ENCODE assay signal across 14 cellular contexts in the genomic region with DNA sequence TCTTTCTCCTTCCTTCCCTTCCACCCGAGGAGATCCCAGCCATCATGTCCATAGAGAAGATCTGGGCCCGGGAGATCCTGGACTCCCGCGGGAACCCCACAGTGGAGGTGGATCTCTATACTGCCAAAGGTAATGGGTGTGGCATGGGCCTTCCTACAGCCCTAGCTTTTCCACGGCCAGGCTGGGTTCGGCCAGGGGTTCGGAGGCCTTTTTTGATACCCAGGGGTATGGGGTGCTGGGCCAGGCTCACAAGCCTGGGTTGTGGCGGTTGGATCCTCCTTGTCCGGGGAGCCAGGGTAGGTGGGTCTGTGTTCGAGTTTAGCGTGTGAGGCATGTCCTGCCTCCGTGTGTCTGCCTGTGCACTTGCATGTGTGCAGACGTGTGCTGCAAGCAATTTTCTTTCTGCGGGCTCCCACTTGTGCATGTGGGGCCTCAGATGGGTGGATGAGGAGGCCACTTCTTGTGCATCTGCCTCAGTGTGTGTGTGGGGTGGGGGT. TPM values are rescaled to one million over a fixed set of nuclear protein-coding genes. Genes with fewer than 3 reads are reported as not detected.
DNase-seq lines count a peak whose midpoint lies in the region; ATAC-seq and TF ChIP-seq lines count a peak whose summit lies in the region.
"Had no signal": no experiment of that assay in that cellular context is flagged by ENCODE, and none has a peak within 500 bp of the region (broad histone marks: within the 10 kb centered on the region; RNA-seq: fewer than 3 reads in every experiment).

No MANE protein-coding gene starts in this region.

- no peak for TF ChIP-seq POLR2A in sigmoid colon (IDR thresholded peaks at IDR 0.05)

- intact Hi-C loops in sigmoid colon (cut with DNase I): no loop called here

- peaks cover 38% of the 10 kb centered on the region for H3K4me1 ChIP-seq in DND-41 (ENCODE audit: insufficient read depth, low read length)
- peaks cover 28% of the 10 kb centered on the region for H3K4me1 ChIP-seq in NT2/D1 (ENCODE audit: insufficient read depth, insufficient read length)
- no peaks in the 10 kb centered on the region for H3K4me1 ChIP-seq in endocrine pancreas (ENCODE audit: control insufficient read depth, insufficient read depth, low read length)
- peaks cover 0 to 25% (median 22%) of the 10 kb centered on the region in 4 donors for H3K4me1 ChIP-seq in sigmoid colon

- H3K4me3 ChIP-seq in DND-41 (ENCODE audit: low read depth in 1 of 2, low read length in 2 of 2) (peak overlapping the region in 1 of 2 experiments; percentile 72; a peak in 2 of 4 replicates), NT2/D1 (ENCODE audit: insufficient read length, low read depth) (peak overlapping the region; percentile 79), endocrine pancreas (ENCODE audit: control insufficient read depth, insufficient read depth, low read length) (no peak overlapping the region), sigmoid colon (no peak overlapping the region)

- peaks cover 33% of the 10 kb centered on the region for H3K79me2 ChIP-seq in DND-41 (ENCODE audit: insufficient read depth, low read length)

- DNase-seq in DND-41 (no peak), NT2/D1 (ENCODE audit: low read depth, low spot score) (no peak), sigmoid colon (no peak), NCI-H69 (lab: John Stamatoyannopoulos, UW) (no peak), SIG-M5 (lab: John Stamatoyannopoulos, UW) (no peak), NCI-H2029 treated with DMSO at 0.1 percent for 48 hours (lab: John Stamatoyannopoulos, UW) (no peak)
- DNase-seq: Kasumi-1, mammary epithelial cell, NCI-H510A treated with DMSO at 0.1 percent for 48 hours, T1000 had no signal

- ATAC-seq in DND-41 (ENCODE audit: insufficient read depth, low read depth) (no peak), GM21825 (IDR thresholded peaks at IDR 0.05; ENCODE audit: unreplicated experiment) (no peak)

- no peak overlapping the region for H2AFZ ChIP-seq in DND-41 (ENCODE audit: low read depth, low read length)

- H3K9me3 ChIP-seq in DND-41 (ENCODE audit: insufficient read depth, low read length, severe bottlenecking) (no peaks in the 10 kb centered on the region), NT2/D1 (ENCODE audit: insufficient read depth, low read length) (no peaks in the 10 kb centered on the region), endocrine pancreas (ENCODE audit: control insufficient read depth, low read length) (no peaks in the 10 kb centered on the region), sigmoid colon (no peaks in the 10 kb centered on the region)

- peaks cover 10% of the 10 kb centered on the region for H4K20me1 ChIP-seq in DND-41 (ENCODE audit: insufficient read depth, low read length)

- no peaks in the 10 kb centered on the region for H3K27me3 ChIP-seq in DND-41 (ENCODE audit: insufficient read depth, low read length, poor library complexity)
- H3K27me3 ChIP-seq in NT2/D1 (ENCODE audit: insufficient read depth, insufficient read length): peaks cover 9% of the 10 kb centered on the region
- H3K27me3 ChIP-seq in endocrine pancreas (ENCODE audit: control insufficient read depth, insufficient read depth, low read length): no peaks in the 10 kb centered on the region
- H3K27me3 ChIP-seq in sigmoid colon: no peaks in the 10 kb centered on the region

- no peak for TF ChIP-seq EP300 in sigmoid colon (IDR thresholded peaks at IDR 0.05)

- H3K9ac ChIP-seq in DND-41 (ENCODE audit: low read depth, low read length): peak overlapping the region; percentile 91; the same call in 1 of the 2 replicates
- H3K9ac ChIP-seq in NT2/D1 (ENCODE audit: insufficient read length, low read depth): peak overlapping the region; percentile 83
- peak overlapping the region; percentile 47 for H3K9ac ChIP-seq in endocrine pancreas (ENCODE audit: control insufficient read depth, insufficient read depth, low read length)

- TF ChIP-seq CTCF in DND-41 (IDR thresholded peaks at IDR 0.05; ENCODE audit: borderline replicate concordance, extremely low read depth, low read length, poor library complexity, severe bottlenecking): no peak
- no peak for TF ChIP-seq CTCF in sigmoid colon (IDR thresholded peaks at IDR 0.05)

- H3K36me3 ChIP-seq in DND-41 (ENCODE audit: insufficient read depth, low read length): peaks cover 43% of the 10 kb centered on the region
- H3K36me3 ChIP-seq in NT2/D1 (ENCODE audit: insufficient read depth, insufficient read length, low read length): peaks cover 39% of the 10 kb centered on the region
- peaks cover 2% of the 10 kb centered on the region for H3K36me3 ChIP-seq in endocrine pancreas (ENCODE audit: control insufficient read depth, insufficient read depth, low read length)
- peaks cover 0 to 33% (median 4%) of the 10 kb centered on the region in 4 donors for H3K36me3 ChIP-seq in sigmoid colon

- peak overlapping the region; percentile 91 for H3K4me2 ChIP-seq in DND-41 (ENCODE audit: insufficient read depth, low read length)

- H3K27ac ChIP-seq in DND-41 (ENCODE audit: low read length) (no peak overlapping the region; the same call in 1 of the 2 replicates), sigmoid colon (peak overlapping the region; percentile 83 to 92 (median 90))

- WGBS in sigmoid colon, 2 donors: 68 to 85% methylated on average over 14 of the region's 14 CpGs

RNA-seq across cellular contexts. Expression of gene ENO2, which starts 1.5 kb away (rescaled TPM):
- total RNA-seq in sigmoid colon: 10 to 100 TPM; 26.3 to 37.5 (median 35.0) TPM
- 10 to 100 TPM in 1 of 3 donors, 1 to 10 TPM in 2; 1.8 to 15.6 (median 3.0) TPM for polyA plus RNA-seq in sigmoid colon

RNA-seq across cellular contexts. Expression of gene LRRC23, which starts 11.2 kb away (rescaled TPM):
- 10 to 100 TPM; 12.2 to 21.0 (median 13.5) TPM for total RNA-seq in sigmoid colon
- polyA plus RNA-seq in sigmoid colon: 10 to 100 TPM in 1 of 3 donors, 1 to 10 TPM in 2; 5.3 to 11.4 (median 5.5) TPM

RNA-seq across cellular contexts. Expression of gene ATN1, which starts 11.9 kb away (rescaled TPM):
- total RNA-seq in sigmoid colon: 100 to 1,000 TPM in 1 of 4 donors, 10 to 100 TPM in 3; 46.4 to 138 (median 60.3) TPM
- 10 to 100 TPM; 30.1 to 78.8 (median 33.0) TPM for polyA plus RNA-seq in sigmoid colon

RNA-seq across cellular contexts. Expression of gene RNU7-1, which starts 27.8 kb away (rescaled TPM):
- not detected for total RNA-seq in sigmoid colon
- not detected for polyA plus RNA-seq in sigmoid colon
- total RNA-seq: mammary epithelial cell, subcutaneous adipose tissue had no signal
- polyA plus RNA-seq: adipose tissue, mammary epithelial cell had no signal

RNA-seq across cellular contexts. Expression of gene C12orf57, which starts 28.0 kb away (rescaled TPM):
- 100 to 1,000 TPM; 465 to 697 (median 652) TPM for total RNA-seq in sigmoid colon
- 100 to 1,000 TPM; 305 to 810 (median 418) TPM for polyA plus RNA-seq in sigmoid colon
